ENCODE assay signal across 9 cellular contexts in the genomic region with DNA sequence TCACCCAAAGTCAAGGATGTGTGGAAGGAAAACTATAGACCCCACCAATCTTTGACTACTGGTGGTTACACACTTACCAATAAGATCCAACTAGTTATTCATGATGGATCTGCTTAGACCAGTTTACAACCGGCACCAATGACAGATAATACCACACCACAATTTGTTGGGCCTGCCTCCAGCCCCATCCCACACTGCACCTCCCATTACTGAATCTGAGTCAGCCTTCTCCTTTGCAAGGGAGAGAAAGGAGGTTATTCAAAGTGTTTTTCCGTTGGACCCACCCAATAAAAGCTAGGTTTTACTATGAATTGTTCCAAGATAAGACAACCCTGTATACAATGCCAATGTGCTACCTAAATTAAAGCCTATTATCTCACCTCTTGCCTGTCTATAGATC.
"Had no signal": no experiment of that assay in that cellular context is flagged by ENCODE, and none has a peak within 500 bp of the region (broad histone marks: within the 10 kb centered on the region; RNA-seq: fewer than 3 reads in every experiment).

No MANE protein-coding gene starts in this region.

- H3K9ac ChIP-seq: GM23248 had no signal

- H3K9me3 ChIP-seq: HAP-1 had no signal

- H3K4me3 ChIP-seq: GM23248, GM23338, HAP-1 had no signal

- H3K36me3 ChIP-seq: HAP-1 had no signal

- H3K4me2 ChIP-seq: GM23338 had no signal

- H3K27ac ChIP-seq: GM23248 had no signal

- H3K4me1 ChIP-seq: HAP-1 had no signal

- ATAC-seq: GM23338, HCT116 had no signal

- DNase-seq: GM23248, GOT3, H7, H9, HCEC 1CT, HFFc6 had no signal

- H2AFZ ChIP-seq: GM23248, GM23338 had no signal
